ENCODE assay signal across 20 cellular contexts in the genomic region with DNA sequence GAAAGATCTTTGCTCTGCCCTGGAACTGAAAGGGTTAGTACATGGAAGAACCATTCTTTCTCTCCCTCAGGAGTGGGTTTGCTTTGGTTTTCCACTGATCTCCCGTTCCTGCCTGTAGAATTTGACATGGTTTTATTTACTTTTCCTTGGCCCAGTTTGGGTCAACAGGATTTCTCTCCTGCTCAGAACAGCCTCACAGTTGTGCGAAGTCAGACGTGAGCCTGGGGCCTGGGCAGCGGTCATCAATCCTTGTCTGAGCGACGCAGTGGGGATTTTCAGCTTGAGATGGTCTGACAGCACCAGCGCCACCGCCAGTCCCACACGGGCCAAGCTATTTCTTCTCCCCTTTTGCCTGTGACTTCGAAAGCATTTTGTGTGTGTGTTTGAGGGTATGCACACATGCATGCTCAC. TPM values are rescaled to one million over a fixed set of nuclear protein-coding genes. Genes with fewer than 3 reads are reported as not detected.
"Had no signal": no experiment of that assay in that cellular context is flagged by ENCODE, and none has a peak within 500 bp of the region (broad histone marks: within the 10 kb centered on the region; RNA-seq: fewer than 3 reads in every experiment).

No MANE protein-coding gene starts in this region.

- H3K9me3 ChIP-seq: psoas muscle, sigmoid colon, testis had no signal

- ATAC-seq: activated T-helper 17 cell treated with anti-CD3 and anti-CD28 coated beads, Interleukin-2, amount 50 U/mL, for 72 hours; esophagus mucosa; psoas muscle; stimulated activated naive CD8-positive, alpha-beta T cell treated with anti-CD3 and anti-CD28 coated beads, Interleukin-15, Interleukin-2, amounts not matched to agents 100 U/mL and 50 U/mL, for 24 hours had no signal

- DNase-seq: activated CD4-positive, alpha-beta T cell treated with anti-CD3 and anti-CD28 coated beads, Interleukin-2, amount 10 ng/mL, durations not matched to agents 24 days and 14 days; activated CD8-positive, alpha-beta memory T cell treated with anti-CD3 and anti-CD28 coated beads for 24 hours; activated naive CD4-positive, alpha-beta T cell treated with anti-CD3 and anti-CD28 coated beads for 36 hours; activated T-cell treated with anti-CD3 and anti-CD28 coated beads for 4 hours; amniotic stem cell; brain microvascular endothelial cell; cerebellar nuclear complex; occipital lobe; psoas muscle; sigmoid colon; stimulated activated CD4-positive, alpha-beta T cell treated with anti-CD3 and anti-CD28 coated beads, Interleukin-4, amount 100 ng/mL, for 1 hour; stimulated activated CD8-positive, alpha-beta memory T cell treated with anti-CD3 and anti-CD28 coated beads, Interleukin-4, amount 100 ng/mL, for 48 hours; stimulated activated naive CD8-positive, alpha-beta T cell treated with anti-CD3 and anti-CD28 coated beads, Interleukin-15, Interleukin-2, amounts not matched to agents 100 U/mL and 50 U/mL, for 24 hours; T1000; testis had no signal

- H3K4me1 ChIP-seq: psoas muscle, sigmoid colon, testis had no signal

- H3K27me3 ChIP-seq: brain microvascular endothelial cell, testis had no signal

- H3K36me3 ChIP-seq: brain microvascular endothelial cell, sigmoid colon had no signal

- H3K36me3 Mint-ChIP-seq: mesothelial cell of epicardium had no signal

- H3K27ac ChIP-seq: brain microvascular endothelial cell, psoas muscle, sigmoid colon, testis had no signal

- H3K4me1 Mint-ChIP-seq: activated CD4-positive, alpha-beta T cell treated with anti-CD3 and anti-CD28 coated beads, Interleukin-2, amount 10 ng/mL, durations not matched to agents 24 days and 14 days; activated T-helper 17 cell treated with anti-CD3 and anti-CD28 coated beads, Interleukin-2, amount 50 U/mL, for 72 hours had no signal

- H3K9me3 Mint-ChIP-seq: activated CD4-positive, alpha-beta T cell treated with anti-CD3 and anti-CD28 coated beads, Interleukin-2, amount 10 ng/mL, durations not matched to agents 24 days and 14 days; activated naive CD4-positive, alpha-beta T cell treated with anti-CD3 and anti-CD28 coated beads for 36 hours; activated T-helper 17 cell treated with anti-CD3 and anti-CD28 coated beads, Interleukin-2, amount 50 U/mL, for 72 hours; dendritic cell treated with granulocyte-macrophage colony-stimulating factor and Interleukin-4, amounts not matched to agents 40 ng/mL and 50 ng/mL, for 4 days; mesothelial cell of epicardium had no signal

- H3K27ac Mint-ChIP-seq: activated CD4-positive, alpha-beta T cell treated with anti-CD3 and anti-CD28 coated beads, Interleukin-2, amount 10 ng/mL, durations not matched to agents 24 days and 14 days; activated naive CD4-positive, alpha-beta T cell treated with anti-CD3 and anti-CD28 coated beads for 36 hours; activated T-helper 17 cell treated with anti-CD3 and anti-CD28 coated beads, Interleukin-2, amount 50 U/mL, for 72 hours; dendritic cell treated with granulocyte-macrophage colony-stimulating factor and Interleukin-4, amounts not matched to agents 40 ng/mL and 50 ng/mL, for 4 days; mesothelial cell of epicardium had no signal

- H3K4me3 Mint-ChIP-seq: activated CD4-positive, alpha-beta T cell treated with anti-CD3 and anti-CD28 coated beads, Interleukin-2, amount 10 ng/mL, durations not matched to agents 24 days and 14 days; activated naive CD4-positive, alpha-beta T cell treated with anti-CD3 and anti-CD28 coated beads for 36 hours; activated T-helper 17 cell treated with anti-CD3 and anti-CD28 coated beads, Interleukin-2, amount 50 U/mL, for 72 hours; dendritic cell treated with granulocyte-macrophage colony-stimulating factor and Interleukin-4, amounts not matched to agents 40 ng/mL and 50 ng/mL, for 4 days; mesothelial cell of epicardium had no signal

- H3K4me3 ChIP-seq: psoas muscle, sigmoid colon, testis had no signal

RNA-seq across cellular contexts. Expression of a gene that starts 58.2 kb away (rescaled TPM):
- total RNA-seq: activated CD4-positive, alpha-beta T cell treated with anti-CD3 and anti-CD28 coated beads, Interleukin-2, amount 10 ng/mL, durations not matched to agents 24 days and 14 days; activated naive CD4-positive, alpha-beta T cell treated with anti-CD3 and anti-CD28 coated beads for 36 hours; activated T-helper 17 cell treated with anti-CD3 and anti-CD28 coated beads, Interleukin-2, amount 50 U/mL, for 72 hours; SK-MEL-5 had no signal
